ENCODE assay signal across 1 cellular context in the genomic region with DNA sequence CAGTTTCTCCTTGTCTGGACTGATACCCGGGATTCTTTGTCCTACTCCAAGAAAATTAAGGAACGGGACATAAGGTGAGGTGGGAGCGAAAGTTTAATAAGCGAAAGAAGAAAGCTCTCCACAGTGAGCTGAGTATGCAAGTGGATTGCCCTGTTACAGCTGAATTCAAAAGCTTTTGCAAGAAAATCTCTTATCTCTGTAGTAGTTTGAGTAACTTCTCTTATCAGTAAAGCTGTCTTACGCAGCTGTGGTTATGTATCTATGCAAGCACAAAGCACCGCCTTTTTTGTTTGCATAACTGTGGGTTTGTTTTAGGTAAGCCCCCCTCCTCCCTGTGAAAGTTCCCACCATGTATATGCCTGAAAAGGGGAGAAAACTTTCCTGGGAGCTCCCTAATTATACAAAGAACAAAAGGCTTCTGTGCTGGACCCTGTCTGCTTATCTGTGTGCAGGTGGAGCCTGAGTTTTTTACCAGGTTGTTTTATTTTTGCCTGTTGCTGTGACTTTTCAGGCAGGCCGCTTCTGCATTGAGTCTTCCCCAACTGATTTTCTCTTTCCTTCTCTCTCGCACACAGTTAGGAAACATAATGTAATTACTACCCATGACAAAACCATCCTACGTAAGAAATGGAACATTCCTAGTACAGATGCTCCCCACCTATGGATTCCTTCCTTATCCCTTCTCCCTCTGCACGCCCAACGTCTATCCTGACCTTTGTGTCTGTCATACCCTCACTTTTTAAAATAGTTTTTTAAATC.
TF ChIP-seq lines count a peak whose summit lies in the region.

No MANE protein-coding gene starts in this region.

TF ChIP-seq in K562, 482 proteins besides CTCF, POLR2A, EP300 and RAD21 (continued from another document and continues in another):
- TF ChIP-seq ZBTB40 (IDR thresholded peaks at IDR 0.05) (no peak), ZBTB40 (CRISPR knock-in tag; IDR thresholded peaks at IDR 0.05) (no peak), TARDBP (IDR thresholded peaks at IDR 0.05) (no peak), CREB5 (CRISPR knock-in tag; IDR thresholded peaks at IDR 0.05) (no peak), ZNF644 (tag; IDR thresholded peaks at IDR 0.05; ENCODE audit: low read depth) (peak; percentile 62; the same call in 1 of the 2 replicates), SMAD4 (CRISPR knock-in tag; conservative IDR thresholded peaks at IDR 0.05) (no peak), BACH1 (tag; IDR thresholded peaks at IDR 0.05) (no peak), KLF13 (tag; IDR thresholded peaks at IDR 0.05; ENCODE audit: borderline replicate concordance, low read depth) (no peak), FOXA1 (IDR thresholded peaks at IDR 0.05; ENCODE audit: borderline replicate concordance) (no peak), MED1 (CRISPR knock-in tag; IDR thresholded peaks at IDR 0.05; ENCODE audit: borderline replicate concordance) (no peak), UBTF (IDR thresholded peaks at IDR 0.05; ENCODE audit: borderline replicate concordance in 1 of 2, low read depth in 2 of 2, low read length in 2 of 2) (no peak), ZBTB11 (CRISPR knock-in tag; IDR thresholded peaks at IDR 0.05) (no peak), MEIS2 (IDR thresholded peaks at IDR 0.05; ENCODE audit: partially characterized antibody) (peak; percentile 40), ARID1B (IDR thresholded peaks at IDR 0.05) (peak; percentile 90), MBD2 (IDR thresholded peaks at IDR 0.05; ENCODE audit: borderline replicate concordance, low read depth) (0 out of 2 replicates have a peak, but pooled peaks have one; percentile 22), ZNF41 (CRISPR knock-in tag; conservative IDR thresholded peaks at IDR 0.05) (no peak), ZNF780A (CRISPR knock-in tag; IDR thresholded peaks at IDR 0.05) (no peak), ZSCAN29 (IDR thresholded peaks at IDR 0.05) (peak; percentile 76; the same call in 1 of the 2 replicates), MTA1 (IDR thresholded peaks at IDR 0.05; ENCODE audit: borderline replicate concordance) (peak; percentile 30; the same call in 1 of the 2 replicates), NR3C1 (CRISPR knock-in tag; IDR thresholded peaks at IDR 0.05) (no peak), DDX20 (tag; IDR thresholded peaks at IDR 0.05; ENCODE audit: low read depth) (no peak), MAFG (tag; conservative IDR thresholded peaks at IDR 0.05) (no peak), GATAD2B (IDR thresholded peaks at IDR 0.05; ENCODE audit: borderline replicate concordance) (no peak; the same call in 1 of the 2 replicates), POLR2B (IDR thresholded peaks at IDR 0.05; ENCODE audit: low read depth, partially characterized antibody) (no peak), ZNF384 (IDR thresholded peaks at IDR 0.05; ENCODE audit: low read depth, low read length) (no peak), SRSF3 (IDR thresholded peaks at IDR 0.05; ENCODE audit: insufficient read depth, low read length) (no peak), ZNF586 (CRISPR knock-in tag; conservative IDR thresholded peaks at IDR 0.05) (no peak), TEAD2 (tag; IDR thresholded peaks at IDR 0.05) (no peak), KHSRP (IDR thresholded peaks at IDR 0.05) (no peak), ZBTB7A (IDR thresholded peaks at IDR 0.05; ENCODE audit: borderline replicate concordance, control insufficient read depth, low read depth, low read length) (no peak), MAZ (CRISPR knock-in tag; conservative IDR thresholded peaks at IDR 0.05 in 1 of 2, IDR thresholded peaks at IDR 0.05 in 1 of 2) (peak in 1 of 2 experiments; percentile 23; a peak in 1 of 4 replicates), HEY1 (CRISPR knock-in tag; IDR thresholded peaks at IDR 0.05; ENCODE audit: borderline replicate concordance) (no peak)
- TF ChIP-seq, protein P1, sequence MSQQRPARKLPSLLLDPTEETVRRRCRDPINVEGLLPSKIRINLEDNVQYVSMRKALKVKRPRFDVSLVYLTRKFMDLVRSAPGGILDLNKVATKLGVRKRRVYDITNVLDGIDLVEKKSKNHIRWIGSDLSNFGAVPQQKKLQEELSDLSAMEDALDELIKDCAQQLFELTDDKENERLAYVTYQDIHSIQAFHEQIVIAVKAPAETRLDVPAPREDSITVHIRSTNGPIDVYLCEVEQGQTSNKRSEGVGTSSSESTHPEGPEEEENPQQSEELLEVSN (IDR thresholded peaks at IDR 0.05; ENCODE audit: borderline replicate concordance in 1 of 2, extremely low read depth in 1 of 2, insufficient read depth in 1 of 2, insufficient read length in 1 of 2, low read depth in 1 of 2, low read length in 1 of 2, poor library complexity in 1 of 2, severe bottlenecking in 1 of 2) = no peak
- TF ChIP-seq, protein P2, sequence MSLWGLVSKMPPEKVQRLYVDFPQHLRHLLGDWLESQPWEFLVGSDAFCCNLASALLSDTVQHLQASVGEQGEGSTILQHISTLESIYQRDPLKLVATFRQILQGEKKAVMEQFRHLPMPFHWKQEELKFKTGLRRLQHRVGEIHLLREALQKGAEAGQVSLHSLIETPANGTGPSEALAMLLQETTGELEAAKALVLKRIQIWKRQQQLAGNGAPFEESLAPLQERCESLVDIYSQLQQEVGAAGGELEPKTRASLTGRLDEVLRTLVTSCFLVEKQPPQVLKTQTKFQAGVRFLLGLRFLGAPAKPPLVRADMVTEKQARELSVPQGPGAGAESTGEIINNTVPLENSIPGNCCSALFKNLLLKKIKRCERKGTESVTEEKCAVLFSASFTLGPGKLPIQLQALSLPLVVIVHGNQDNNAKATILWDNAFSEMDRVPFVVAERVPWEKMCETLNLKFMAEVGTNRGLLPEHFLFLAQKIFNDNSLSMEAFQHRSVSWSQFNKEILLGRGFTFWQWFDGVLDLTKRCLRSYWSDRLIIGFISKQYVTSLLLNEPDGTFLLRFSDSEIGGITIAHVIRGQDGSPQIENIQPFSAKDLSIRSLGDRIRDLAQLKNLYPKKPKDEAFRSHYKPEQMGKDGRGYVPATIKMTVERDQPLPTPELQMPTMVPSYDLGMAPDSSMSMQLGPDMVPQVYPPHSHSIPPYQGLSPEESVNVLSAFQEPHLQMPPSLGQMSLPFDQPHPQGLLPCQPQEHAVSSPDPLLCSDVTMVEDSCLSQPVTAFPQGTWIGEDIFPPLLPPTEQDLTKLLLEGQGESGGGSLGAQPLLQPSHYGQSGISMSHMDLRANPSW (CRISPR knock-in tag; IDR thresholded peaks at IDR 0.05) = no peak
- TF ChIP-seq, protein P3, sequence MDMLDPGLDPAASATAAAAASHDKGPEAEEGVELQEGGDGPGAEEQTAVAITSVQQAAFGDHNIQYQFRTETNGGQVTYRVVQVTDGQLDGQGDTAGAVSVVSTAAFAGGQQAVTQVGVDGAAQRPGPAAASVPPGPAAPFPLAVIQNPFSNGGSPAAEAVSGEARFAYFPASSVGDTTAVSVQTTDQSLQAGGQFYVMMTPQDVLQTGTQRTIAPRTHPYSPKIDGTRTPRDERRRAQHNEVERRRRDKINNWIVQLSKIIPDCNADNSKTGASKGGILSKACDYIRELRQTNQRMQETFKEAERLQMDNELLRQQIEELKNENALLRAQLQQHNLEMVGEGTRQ (CRISPR knock-in tag; IDR thresholded peaks at IDR 0.05) = no peak
